ENCODE assay signal across 8 cellular contexts in genomic region chr5:141417494-141418172, GRCh38. TPM values are rescaled to one million over a fixed set of nuclear protein-coding genes. Genes with fewer than 3 reads are reported as not detected.
DNase-seq lines count a peak whose midpoint lies in the region; ATAC-seq, FAIRE-seq and TF ChIP-seq lines count a peak whose summit lies in the region.
"Not testable (repeated sequence)": the region's sequence is repeated elsewhere in the genome, so short reads cannot be mapped to it uniquely, and the experiment has no call there.

Gene PCDHGB7, plus strand, starts transcription at chr5:141417677. Its CDS starts 183 bp downstream, at chr5:141417860.

- ATAC-seq in GM21423 (IDR thresholded peaks at IDR 0.05; ENCODE audit: unreplicated experiment) (peak; percentile 75), HG03520 (IDR thresholded peaks at IDR 0.05; ENCODE audit: unreplicated experiment) (peak; percentile 74)
- not testable (repeated sequence) for ATAC-seq in stimulated activated memory B cell treated with anti-CD40 and anti-IgM and Interleukin-4, amounts not matched to agents 10 μg/mL and 1 μg/mL and 100 μg/mL, for 72 hours

- peaks cover 78% of the 10 kb centered on the region for H3K27me3 Mint-ChIP-seq in activated naive CD4-positive, alpha-beta T cell treated with anti-CD3 and anti-CD28 coated beads for 36 hours (ENCODE audit: low read depth)
- peaks cover 78% of the 10 kb centered on the region for H3K27me3 Mint-ChIP-seq in stimulated activated memory B cell treated with anti-CD40 and anti-IgM and Interleukin-4, amounts not matched to agents 10 μg/mL and 1 μg/mL and 100 μg/mL, for 72 hours

- peaks cover 36 to 43% of the 10 kb centered on the region in 2 donors for H3K9me3 ChIP-seq in mucosa of rectum (ENCODE audit: control insufficient read depth in 2 of 2, low read length in 2 of 2)

- not testable (repeated sequence) for H3K27me3 ChIP-seq in mucosa of rectum (ENCODE audit: control insufficient read depth in 2 of 2, insufficient read depth in 2 of 2, low read length in 2 of 2)

- FAIRE-seq in RCC 7860 (lab: Jason Lieb, UNC) = peak; percentile 30

- peak within 1 kb of the TSS; percentile 67 for H3K4me3 Mint-ChIP-seq in activated naive CD4-positive, alpha-beta T cell treated with anti-CD3 and anti-CD28 coated beads for 36 hours
- H3K4me3 Mint-ChIP-seq in stimulated activated memory B cell treated with anti-CD40 and anti-IgM and Interleukin-4, amounts not matched to agents 10 μg/mL and 1 μg/mL and 100 μg/mL, for 72 hours = peak within 1 kb of the TSS; percentile 75

- TF ChIP-seq CTCF in fibroblast of villous mesenchyme (IDR thresholded peaks at IDR 0.05; ENCODE audit: insufficient read depth, low read depth, low read length) = peak; percentile 81

- H3K4me3 ChIP-seq in fibroblast of villous mesenchyme (ENCODE audit: low read depth, low read length) (peak within 1 kb of the TSS; percentile 53), mucosa of rectum (ENCODE audit: low read length in 2 of 2) (peak within 1 kb of the TSS; percentile 45 to 46)

- H3K9me3 Mint-ChIP-seq in activated naive CD4-positive, alpha-beta T cell treated with anti-CD3 and anti-CD28 coated beads for 36 hours = peaks cover 28% of the 10 kb centered on the region
- H3K9me3 Mint-ChIP-seq in stimulated activated memory B cell treated with anti-CD40 and anti-IgM and Interleukin-4, amounts not matched to agents 10 μg/mL and 1 μg/mL and 100 μg/mL, for 72 hours = peaks cover 10% of the 10 kb centered on the region

- H3K27ac Mint-ChIP-seq in activated naive CD4-positive, alpha-beta T cell treated with anti-CD3 and anti-CD28 coated beads for 36 hours; stimulated activated memory B cell treated with anti-CD40 and anti-IgM and Interleukin-4, amounts not matched to agents 10 μg/mL and 1 μg/mL and 100 μg/mL, for 72 hours: not testable (repeated sequence)

- DNase-seq in DMS 273 (lab: John Stamatoyannopoulos, UW; ENCODE audit: unreplicated experiment) (peak; percentile 25), RCC 7860 (ENCODE audit: low spot score) (peak; percentile 39), fibroblast of villous mesenchyme (ENCODE audit: low read depth) (peak; percentile 85)
- DNase-seq in activated naive CD4-positive, alpha-beta T cell treated with anti-CD3 and anti-CD28 coated beads for 36 hours = peak; percentile 75

- H3K36me3 Mint-ChIP-seq in activated naive CD4-positive, alpha-beta T cell treated with anti-CD3 and anti-CD28 coated beads for 36 hours (ENCODE audit: low read depth) = peaks cover 33% of the 10 kb centered on the region
- H3K36me3 Mint-ChIP-seq in stimulated activated memory B cell treated with anti-CD40 and anti-IgM and Interleukin-4, amounts not matched to agents 10 μg/mL and 1 μg/mL and 100 μg/mL, for 72 hours = not testable (repeated sequence)

- not testable (repeated sequence) for H3K4me1 ChIP-seq in mucosa of rectum (ENCODE audit: control insufficient read depth in 2 of 2, insufficient read depth in 2 of 2, low read length in 2 of 2)

- not testable (repeated sequence) for H3K27ac ChIP-seq in mucosa of rectum (ENCODE audit: low read depth in 2 of 2, low read length in 2 of 2)

- CTCF ChIA-PET in activated naive CD4-positive, alpha-beta T cell treated with anti-CD3 and anti-CD28 coated beads for 36 hours (lab: Charles Lee) = interaction anchor here (0.9 to 7.2 kb wide), 5 partner anchors 9 to 149 kb away, joined by 3 to 45 read pairs (median 7); partner anchors contain the start of gene PCDHGB6

- not testable (repeated sequence) for H3K36me3 ChIP-seq in mucosa of rectum (ENCODE audit: control insufficient read depth in 2 of 2, insufficient read depth in 2 of 2, low read length in 2 of 2)

- H3K4me1 Mint-ChIP-seq in activated naive CD4-positive, alpha-beta T cell treated with anti-CD3 and anti-CD28 coated beads for 36 hours (ENCODE audit: low read depth) = peaks cover 16% of the 10 kb centered on the region
- H3K4me1 Mint-ChIP-seq in stimulated activated memory B cell treated with anti-CD40 and anti-IgM and Interleukin-4, amounts not matched to agents 10 μg/mL and 1 μg/mL and 100 μg/mL, for 72 hours = peaks cover 32% of the 10 kb centered on the region

- not testable (repeated sequence) for H3K9ac ChIP-seq in mucosa of rectum (ENCODE audit: low read depth in 1 of 2, low read length in 2 of 2)

- intact Hi-C loops in activated naive CD4-positive, alpha-beta T cell treated with anti-CD3 and anti-CD28 coated beads for 36 hours (cut with micrococcal nuclease) = loop anchor here (1.0 to 10.0 kb wide), 3 partner anchors 13 to 457 kb away; partner anchors contain the start of genes PCDH1 and PCDHGA12

RNA-seq across cellular contexts. Expression of gene PCDHGB7, which starts in this region (rescaled TPM):
- total RNA-seq in activated naive CD4-positive, alpha-beta T cell treated with anti-CD3 and anti-CD28 coated beads for 36 hours = not detected
- 11.2 and 12.6 TPM in 2 replicates for total RNA-seq in fibroblast of villous mesenchyme

Comparison
In these comparisons a context has a peak if more than half of its experiments do, and no peak if none do; other contexts are left out.
1. RNA of gene PCDHGB7 (total RNA-seq): 11.2 to 12.6 TPM in fibroblast of villous mesenchyme; not detected in activated naive CD4-positive, alpha-beta T cell treated with anti-CD3 and anti-CD28 coated beads for 36 hours; every median in the first group is over 10 times any median in the second.
2. Peak in DNase-seq in activated naive CD4-positive, alpha-beta T cell treated with anti-CD3 and anti-CD28 coated beads for 36 hours; RNA of the gene not detected or under 1 TPM.
3. DNase-seq: peak in every context shown above with its lines; median percentile 85 in fibroblast of villous mesenchyme; 75 in activated naive CD4-positive, alpha-beta T cell treated with anti-CD3 and anti-CD28 coated beads for 36 hours; 39 in RCC 7860; 25 in DMS 273.